ENCODE assay signal across 19 cellular contexts in the genomic region with DNA sequence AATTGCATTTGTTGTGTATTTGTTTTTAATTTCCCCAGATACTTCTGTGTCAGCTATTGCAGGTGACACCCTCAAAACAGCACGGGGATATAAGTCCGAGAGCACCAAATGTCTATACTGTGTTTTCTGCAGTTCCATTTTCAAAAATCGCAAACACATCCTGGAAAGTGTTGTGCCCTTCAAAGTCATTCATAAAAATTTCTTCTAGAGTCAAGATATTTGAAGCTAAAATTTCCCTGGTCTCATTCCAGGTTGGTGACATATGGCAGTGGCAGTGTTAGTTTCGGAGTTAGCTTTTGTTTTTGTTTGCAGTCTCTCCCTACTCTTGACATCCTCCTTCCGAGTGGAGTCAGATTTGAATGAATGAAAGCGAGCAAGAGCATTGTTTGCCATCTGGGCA. TPM values are rescaled to one million over a fixed set of nuclear protein-coding genes. Genes with fewer than 3 reads are reported as not detected.
DNase-seq lines count a peak whose midpoint lies in the region; ATAC-seq and TF ChIP-seq lines count a peak whose summit lies in the region.
"Had no signal": no experiment of that assay in that cellular context is flagged by ENCODE, and none has a peak within 500 bp of the region (broad histone marks: within the 10 kb centered on the region; RNA-seq: fewer than 3 reads in every experiment).

No MANE protein-coding gene starts in this region.

- H3K36me3 ChIP-seq in iPS-18a (ENCODE audit: control insufficient read depth, low read depth, low read length) (no peaks in the 10 kb centered on the region), breast epithelium (no peaks in the 10 kb centered on the region)
- H3K36me3 ChIP-seq: BLaER1 treated with 17β-estradiol and CSF1 and Interleukin-3, amounts not matched to agents 10 nM and 100 nM; heart right ventricle; prostate gland had no signal

- H3K4me3 ChIP-seq in iPS-18a (ENCODE audit: low read length) (peak overlapping the region; percentile 85), breast epithelium (no peak overlapping the region)
- H3K4me3 ChIP-seq: BLaER1 treated with 17β-estradiol and CSF1 and Interleukin-3, amounts not matched to agents 10 nM and 100 nM; heart right ventricle; lung; prostate gland had no signal

- TF ChIP-seq CTCF in breast epithelium (IDR thresholded peaks at IDR 0.05) = no peak

- TF ChIP-seq POLR2A in breast epithelium (IDR thresholded peaks at IDR 0.05) = no peak

- no peak overlapping the region for H3K9ac ChIP-seq in iPS-18a (ENCODE audit: low read length)

- H3K4me1 ChIP-seq in iPS-18a (ENCODE audit: control insufficient read depth, low read depth, low read length) = peaks cover 49% of the 10 kb centered on the region
- H3K4me1 ChIP-seq in breast epithelium = peaks cover 0 to 6% of the 10 kb centered on the region in 2 donors

- in situ Hi-C loops in G401 (cut with HindIII; ENCODE audit: low sequenced_read_pairs) = no loop called here

- H3K27me3 ChIP-seq in iPS-18a (ENCODE audit: control insufficient read depth, insufficient read depth, low read length) (no peaks in the 10 kb centered on the region), breast epithelium (no peaks in the 10 kb centered on the region)
- H3K27me3 ChIP-seq: BLaER1 treated with 17β-estradiol and CSF1 and Interleukin-3, amounts not matched to agents 10 nM and 100 nM; heart right ventricle had no signal

- intact Hi-C loops in breast epithelium (cut with DNase I; ENCODE audit: low total_unique reads) = no loop called here

- peak; percentile 50 for DNase-seq in DMS 273 (lab: John Stamatoyannopoulos, UW; ENCODE audit: unreplicated experiment)
- DNase-seq in DMS 273 treated with DMSO at 0.1 percent for 48 hours (lab: John Stamatoyannopoulos, UW) = no peak
- DNase-seq in G401 (ENCODE audit: low spot score) = peak; percentile 58
- DNase-seq in NCI-H2171 treated with DMSO at 0.1 percent for 48 hours (lab: John Stamatoyannopoulos, UW) = peak; percentile 91
- DNase-seq in breast epithelium (ENCODE audit: low spot score in 2 of 2) = no peak
- no peak for DNase-seq in SK-N-DZ (ENCODE audit: low spot score)
- DNase-seq: 8988T; activated CD4-positive, CD25-positive, alpha-beta regulatory T cell; activated CD8-positive, alpha-beta T cell treated with anti-CD3 and anti-CD28 coated beads, Interleukin-2, amount 10 ng/mL, durations not matched to agents 7 days and 5 days; heart right ventricle; islet precursor cell; Right ventricle myocardium superior; stimulated activated CD4-positive, alpha-beta T cell treated with anti-CD3 and anti-CD28 coated beads, Interleukin-4, amount 100 ng/mL, for 1 hour; T-helper 17 cell had no signal

- ATAC-seq in HG02885 (IDR thresholded peaks at IDR 0.05; ENCODE audit: poor library complexity, unreplicated experiment) = no peak
- ATAC-seq: activated CD8-positive, alpha-beta T cell treated with anti-CD3 and anti-CD28 coated beads, Interleukin-2, amount 10 ng/mL, durations not matched to agents 7 days and 5 days; heart right ventricle; T-helper 17 cell had no signal

- H3K27ac ChIP-seq in iPS-18a (ENCODE audit: low read length) (no peak overlapping the region), breast epithelium (no peak overlapping the region)
- H3K27ac ChIP-seq: BLaER1 treated with 17β-estradiol and CSF1 and Interleukin-3, amounts not matched to agents 10 nM and 100 nM; heart right ventricle had no signal

- no peaks in the 10 kb centered on the region for H3K9me3 ChIP-seq in iPS-18a (ENCODE audit: control insufficient read depth, low read depth, low read length)
- no peaks in the 10 kb centered on the region for H3K9me3 ChIP-seq in breast epithelium
- H3K9me3 ChIP-seq: heart right ventricle, prostate gland had no signal

RNA-seq across cellular contexts. Expression of a gene that starts 3.2 kb away (rescaled TPM):
- total RNA-seq in G401 (2014; rRNA removed; shearing (Covaris generic)) = 0.41 and 0.92 TPM in 2 replicates
- total RNA-seq in breast epithelium = 10 to 100 TPM in 2 of 3 donors, under 1 TPM in 1; 0.32 to 23.3 (median 16.2) TPM
- 0.49 and 0.70 TPM in 2 replicates for polyA plus RNA-seq in SK-N-DZ (2014; cell fraction: cytosol; rRNA removed)
- polyA plus RNA-seq in SK-N-DZ (2014; cell fraction: nucleus; rRNA removed) = 0.46 and 0.68 TPM in 2 replicates

Comparison
In these comparisons a context has a peak if more than half of its experiments do, and no peak if none do; other contexts are left out.
1. DNase-seq: peak in DMS 273 (single experiment), G401 (single experiment) and NCI-H2171 treated with DMSO at 0.1 percent for 48 hours (single experiment); none in DMS 273 treated with DMSO at 0.1 percent for 48 hours (single experiment), breast epithelium (0 of 2) and SK-N-DZ (single experiment).